ENCODE assay signal across 28 cellular contexts in genomic region chr9:85433046-85433445, GRCh38.
"Had no signal": no experiment of that assay in that cellular context is flagged by ENCODE, and none has a peak within 500 bp of the region (broad histone marks: within the 10 kb centered on the region; RNA-seq: fewer than 3 reads in every experiment).

No MANE protein-coding gene starts in this region.

- H3K27me3 ChIP-seq: ascending aorta, breast epithelium, cardiac muscle cell, dorsolateral prefrontal cortex had no signal

- H3K4me3 ChIP-seq: ascending aorta, breast epithelium, cardiac muscle cell, coronary artery, dorsolateral prefrontal cortex, esophagus squamous epithelium, gastroesophageal sphincter had no signal

- H3K4me1 ChIP-seq: ascending aorta, breast epithelium, gastroesophageal sphincter had no signal

- H3K27ac ChIP-seq: ascending aorta, breast epithelium, cardiac muscle cell, coronary artery, esophagus squamous epithelium, gastroesophageal sphincter had no signal

- ATAC-seq: activated naive CD4-positive, alpha-beta T cell treated with anti-CD3 and anti-CD28 coated beads, Interleukin-2, amount 50 U/mL, for 72 hours; activated T-cell treated with anti-CD3 and anti-CD28 coated beads, Interleukin-2, amount 50 U/mL, for 72 hours; gastroesophageal sphincter had no signal

- H3K9me3 ChIP-seq: ascending aorta, breast epithelium had no signal

- DNase-seq: activated CD4-positive, alpha-beta memory T cell treated with anti-CD3 and anti-CD28 coated beads, Interleukin-2, amount 10 ng/mL, durations not matched to agents 7 days and 5 days; activated CD4-positive, alpha-beta T cell treated with anti-CD3 and anti-CD28 coated beads for 4 hours; activated CD4-positive, alpha-beta T cell treated with anti-CD3 and anti-CD28 coated beads, Interleukin-2, amount 10 ng/mL, durations not matched to agents 7 days and 5 days; activated CD4-positive, alpha-beta T cell treated with anti-CD3 and anti-CD28 coated beads, Interleukin-2, amount 50 U/mL, for 4 hours; activated CD4-positive, CD25-positive, alpha-beta regulatory T cell; activated CD4-positive, CD25-positive, alpha-beta regulatory T cell treated with anti-CD3 and anti-CD28 coated beads, Interleukin-2, amount 50 U/mL, for 72 hours; activated CD8-positive, alpha-beta memory T cell treated with anti-CD3 and anti-CD28 coated beads, Interleukin-2, amount 50 U/mL, for 48 hours; activated gamma-delta T cell; activated naive CD4-positive, alpha-beta T cell; activated naive CD4-positive, alpha-beta T cell treated with anti-CD3 and anti-CD28 coated beads, Interleukin-2, amount 10 ng/mL, durations not matched to agents 7 days and 5 days; activated naive CD8-positive, alpha-beta T cell treated with anti-CD3 and anti-CD28 coated beads, Interleukin-2, amount 10 ng/mL, durations not matched to agents 7 days and 5 days; activated T-cell treated with anti-CD3 and anti-CD28 coated beads for 4 hours; activated T-cell treated with anti-CD3 and anti-CD28 coated beads, Interleukin-2, amount 50 U/mL, for 24 hours; activated T-cell treated with anti-CD3 and anti-CD28 coated beads, Interleukin-2, amount 50 U/mL, for 72 hours; central memory CD4-positive, alpha-beta T cell; dorsolateral prefrontal cortex; effector memory CD4-positive, alpha-beta T cell; endodermal cell; esophagus squamous epithelium; foreskin melanocyte; hippocampal formation; T-helper 2 cell had no signal

- H3K36me3 ChIP-seq: ascending aorta, breast epithelium, cardiac muscle cell, esophagus squamous epithelium, gastroesophageal sphincter had no signal
